ENCODE assay signal across 8 cellular contexts in genomic region chr6:36963451-36964290, GRCh38. TPM values are rescaled to one million over a fixed set of nuclear protein-coding genes. Genes with fewer than 3 reads are reported as not detected.
DNase-seq lines count a peak whose midpoint lies in the region; ATAC-seq and TF ChIP-seq lines count a peak whose summit lies in the region.

No MANE protein-coding gene starts in this region.

- H3K4me1 Mint-ChIP-seq in dendritic cell treated with granulocyte-macrophage colony-stimulating factor and Interleukin-4, amounts not matched to agents 40 ng/mL and 50 ng/mL, for 4 days (ENCODE audit: low read depth) = peaks cover 33% of the 10 kb centered on the region
- peaks cover 43% of the 10 kb centered on the region for H3K4me1 Mint-ChIP-seq in stimulated activated effector memory CD8-positive, alpha-beta T cell treated with anti-CD3 and anti-CD28 coated beads, Interleukin-12 subunit alpha, Interleukin-12 subunit beta, amount 100 ng/mL, for 72 hours

- H3K4me3 Mint-ChIP-seq in dendritic cell treated with granulocyte-macrophage colony-stimulating factor and Interleukin-4, amounts not matched to agents 40 ng/mL and 50 ng/mL, for 4 days = no peak overlapping the region
- peak overlapping the region; percentile 5 for H3K4me3 Mint-ChIP-seq in stimulated activated effector memory CD8-positive, alpha-beta T cell treated with anti-CD3 and anti-CD28 coated beads, Interleukin-12 subunit alpha, Interleukin-12 subunit beta, amount 100 ng/mL, for 72 hours

- peaks cover 22% of the 10 kb centered on the region for H3K27me3 Mint-ChIP-seq in dendritic cell treated with granulocyte-macrophage colony-stimulating factor and Interleukin-4, amounts not matched to agents 40 ng/mL and 50 ng/mL, for 4 days

- peaks cover 17 to 22% of the 10 kb centered on the region in 2 donors for H3K36me3 ChIP-seq in ascending aorta

- TF ChIP-seq CTCF in ascending aorta (IDR thresholded peaks at IDR 0.05) = no peak

- peak overlapping the region; percentile 57 for H3K27ac Mint-ChIP-seq in dendritic cell treated with granulocyte-macrophage colony-stimulating factor and Interleukin-4, amounts not matched to agents 40 ng/mL and 50 ng/mL, for 4 days
- peak overlapping the region; percentile 90 for H3K27ac Mint-ChIP-seq in stimulated activated effector memory CD8-positive, alpha-beta T cell treated with anti-CD3 and anti-CD28 coated beads, Interleukin-12 subunit alpha, Interleukin-12 subunit beta, amount 100 ng/mL, for 72 hours

- peaks cover 31% of the 10 kb centered on the region for H3K36me3 Mint-ChIP-seq in dendritic cell treated with granulocyte-macrophage colony-stimulating factor and Interleukin-4, amounts not matched to agents 40 ng/mL and 50 ng/mL, for 4 days (ENCODE audit: low read depth)
- peaks cover 28% of the 10 kb centered on the region for H3K36me3 Mint-ChIP-seq in stimulated activated effector memory CD8-positive, alpha-beta T cell treated with anti-CD3 and anti-CD28 coated beads, Interleukin-12 subunit alpha, Interleukin-12 subunit beta, amount 100 ng/mL, for 72 hours

- DNase-seq in NCI-H510A treated with DMSO at 0.1 percent for 48 hours (lab: John Stamatoyannopoulos, UW) (peak; percentile 46), NCI-H510A (lab: John Stamatoyannopoulos, UW) (no peak), NOMO-1 (lab: John Stamatoyannopoulos, UW; ENCODE audit: unreplicated experiment in 2 of 2) (peak; percentile 14 to 27), ascending aorta (ENCODE audit: low spot score in 2 of 2) (no peak), COR-L47 (lab: John Stamatoyannopoulos, UW) (no peak), iPS-NIHi7 (ENCODE audit: extremely low spot score) (no peak)
- DNase-seq in stimulated activated effector memory CD8-positive, alpha-beta T cell treated with anti-CD3 and anti-CD28 coated beads, Interleukin-12 subunit alpha, Interleukin-12 subunit beta, amount 100 ng/mL, for 72 hours (ENCODE audit: low spot score in 2 of 2) = no peak

- H3K4me3 ChIP-seq in ascending aorta = no peak overlapping the region

- H3K27me3 ChIP-seq in ascending aorta = no peaks in the 10 kb centered on the region

- no peak overlapping the region for H3K27ac ChIP-seq in ascending aorta

- H3K4me1 ChIP-seq in ascending aorta = peaks cover 0 to 7% of the 10 kb centered on the region in 2 donors

- peak; percentile 60 for ATAC-seq in stimulated activated effector memory CD8-positive, alpha-beta T cell treated with anti-CD3 and anti-CD28 coated beads, Interleukin-12 subunit alpha, Interleukin-12 subunit beta, amount 100 ng/mL, for 72 hours

- intact Hi-C loops in dendritic cell treated with granulocyte-macrophage colony-stimulating factor and Interleukin-4, amounts not matched to agents 40 ng/mL and 50 ng/mL, for 4 days (cut with micrococcal nuclease) = no loop called here
- intact Hi-C loops in ascending aorta (cut with DNase I) = no loop called here

- H3K9me3 Mint-ChIP-seq in dendritic cell treated with granulocyte-macrophage colony-stimulating factor and Interleukin-4, amounts not matched to agents 40 ng/mL and 50 ng/mL, for 4 days = no peaks in the 10 kb centered on the region
- no peaks in the 10 kb centered on the region for H3K9me3 Mint-ChIP-seq in stimulated activated effector memory CD8-positive, alpha-beta T cell treated with anti-CD3 and anti-CD28 coated beads, Interleukin-12 subunit alpha, Interleukin-12 subunit beta, amount 100 ng/mL, for 72 hours

- H3K9me3 ChIP-seq in ascending aorta = no peaks in the 10 kb centered on the region

RNA-seq across cellular contexts. Expression of gene PI16, which starts 9.1 kb away (rescaled TPM):
- total RNA-seq in ascending aorta = 33.5 TPM

RNA-seq across cellular contexts. Expression of gene MTCH1, which starts 22.3 kb away (rescaled TPM):
- 175 TPM for total RNA-seq in ascending aorta

RNA-seq across cellular contexts. Expression of gene FGD2, which starts 41.8 kb away (rescaled TPM):
- 49.4 TPM for total RNA-seq in ascending aorta

Comparison
In these comparisons a context has a peak if more than half of its experiments do, and no peak if none do; other contexts are left out.
1. DNase-seq: peak in NCI-H510A treated with DMSO at 0.1 percent for 48 hours (single experiment) and NOMO-1 (2 of 2); none in NCI-H510A (single experiment), stimulated activated effector memory CD8-positive, alpha-beta T cell treated with anti-CD3 and anti-CD28 coated beads, Interleukin-12 subunit alpha, Interleukin-12 subunit beta, amount 100 ng/mL, for 72 hours (0 of 2), ascending aorta (0 of 2), COR-L47 (single experiment) and iPS-NIHi7 (single experiment).